Comparison of ENCODE assay signal across 1 cellular context in genomic region chr20:6898928-6899327, GRCh38.
TF ChIP-seq lines count a peak whose summit lies in the region.

No MANE protein-coding gene starts in this region.

TF ChIP-seq in GM23338, 12 proteins besides CTCF, POLR2A, EP300 and RAD21 (continued from another document):
- TF ChIP-seq REST (IDR thresholded peaks at IDR 0.05; ENCODE audit: unreplicated experiment) = no peak
- no peak for TF ChIP-seq ZNF462 (CRISPR knock-in tag; IDR thresholded peaks at IDR 0.05)
- no peak for TF ChIP-seq CREB1 (CRISPR knock-in tag; IDR thresholded peaks at IDR 0.05; ENCODE audit: low read depth)
- TF ChIP-seq POLR2AphosphoS5 (IDR thresholded peaks at IDR 0.05; ENCODE audit: low read depth) = no peak
- no peak for TF ChIP-seq NANOG (IDR thresholded peaks at IDR 0.05; ENCODE audit: borderline replicate concordance)
- TF ChIP-seq STAT1 (IDR thresholded peaks at IDR 0.05; ENCODE audit: unreplicated experiment) = no peak
- TF ChIP-seq ZNF114 (CRISPR knock-in tag; IDR thresholded peaks at IDR 0.05) = no peak
- TF ChIP-seq JUNB (IDR thresholded peaks at IDR 0.05; ENCODE audit: unreplicated experiment) = no peak
- no peak for TF ChIP-seq ETS1 (IDR thresholded peaks at IDR 0.05)
- TF ChIP-seq EZH2 (IDR thresholded peaks at IDR 0.05; ENCODE audit: low read depth, unreplicated experiment) = no peak
